23 cellular contexts compared by ENCODE assay signal in the genomic region with DNA sequence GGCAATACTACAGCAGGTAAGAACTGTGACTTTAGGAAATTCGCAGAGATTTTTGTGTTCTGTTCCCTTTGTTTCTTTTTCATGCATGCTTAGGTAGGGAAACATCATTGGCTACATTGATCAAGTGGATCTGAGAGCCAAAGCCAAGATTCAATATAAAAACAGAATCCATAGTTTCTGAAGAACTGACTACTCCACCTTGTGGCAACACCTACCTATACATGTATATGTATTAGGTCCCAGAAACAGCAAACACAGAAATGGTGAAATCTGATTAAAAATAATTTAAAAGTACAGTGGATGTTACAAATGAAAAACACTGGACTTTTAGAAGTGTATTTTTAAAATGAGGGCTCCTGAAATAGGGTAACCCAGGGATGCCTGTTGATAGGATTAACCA.
A peak's percentile ranks its signal among the peaks of the same experiment; 100 is the strongest.
DNase-seq lines count a peak whose midpoint lies in the region; ATAC-seq and TF ChIP-seq lines count a peak whose summit lies in the region.
"Had no signal": no experiment of that assay in that cellular context is flagged by ENCODE, and none has a peak within 500 bp of the region (broad histone marks: within the 10 kb centered on the region; RNA-seq: fewer than 3 reads in every experiment).

No MANE protein-coding gene starts in this region.

- H3K79me2 ChIP-seq in MM.1S (ENCODE audit: low read length) = no peaks in the 10 kb centered on the region
- no peaks in the 10 kb centered on the region for H3K79me2 ChIP-seq in neural cell (replicated peaks; ENCODE audit: insufficient read depth, low read length)

- H4K20me1 ChIP-seq in MM.1S (ENCODE audit: insufficient read depth, low read length) (no peaks in the 10 kb centered on the region), neural cell (ENCODE audit: insufficient read depth) (no peaks in the 10 kb centered on the region)
- H4K20me1 ChIP-seq: BLaER1 had no signal

- peaks cover 63% of the 10 kb centered on the region for H3K9me3 Mint-ChIP-seq in endodermal cell
- H3K9me3 Mint-ChIP-seq: activated naive CD4-positive, alpha-beta T cell treated with anti-CD3 and anti-CD28 coated beads, Interleukin-2, amount 50 U/mL, for 24 hours had no signal

- H3K27ac ChIP-seq in MM.1S (ENCODE audit: low read length) (no peak overlapping the region), endodermal cell (ENCODE audit: low read depth, low read length) (no peak overlapping the region), neural cell (ENCODE audit: low read length) (no peak overlapping the region), caudate nucleus (ENCODE audit: low read depth, low read length) (no peak overlapping the region)
- H3K27ac ChIP-seq: BLaER1, gastrocnemius medialis, vagina had no signal

- H3K36me3 Mint-ChIP-seq in endodermal cell (ENCODE audit: low read depth) = peaks cover 15% of the 10 kb centered on the region
- H3K36me3 Mint-ChIP-seq: brain had no signal

- no peaks in the 10 kb centered on the region for H3K9me2 ChIP-seq in MM.1S (replicated peaks; ENCODE audit: insufficient read depth, low read length)
- H3K9me2 ChIP-seq in neural cell (ENCODE audit: insufficient read depth, low read length) = no peaks in the 10 kb centered on the region

- no peak for ATAC-seq in GM21447 (IDR thresholded peaks at IDR 0.05; ENCODE audit: unreplicated experiment)
- ATAC-seq: activated CD4-positive, CD25-positive, alpha-beta regulatory T cell treated with anti-CD3 and anti-CD28 coated beads, Interleukin-2, amount 50 U/mL, for 24 hours; gastrocnemius medialis; GM12878 had no signal

- H3K4me3 ChIP-seq in GM12865 (ENCODE audit: low read depth, low read length) (no peak overlapping the region), MM.1S (ENCODE audit: low read length) (no peak overlapping the region), endodermal cell (ENCODE audit: low read length) (no peak overlapping the region), neural cell (ENCODE audit: low read length) (no peak overlapping the region)
- H3K4me3 ChIP-seq: BLaER1, gastrocnemius medialis, GM12878, HAP-1, vagina had no signal

- H3K4me2 ChIP-seq in MM.1S (ENCODE audit: low read depth, low read length) (no peak overlapping the region), neural cell (ENCODE audit: low read length) (no peak overlapping the region)
- H3K4me2 ChIP-seq: BLaER1 had no signal

- H3K27me3 ChIP-seq in MM.1S (replicated peaks; ENCODE audit: insufficient read depth, low read length) = no peaks in the 10 kb centered on the region
- H3K27me3 ChIP-seq in endodermal cell (ENCODE audit: control insufficient read depth, insufficient read depth, low read length, poor library complexity, severe bottlenecking) = no peaks in the 10 kb centered on the region
- H3K27me3 ChIP-seq in neural cell (ENCODE audit: insufficient read depth, low read depth, low read length) = no peaks in the 10 kb centered on the region
- H3K27me3 ChIP-seq: gastrocnemius medialis, vagina had no signal

- H3F3A ChIP-seq in MM.1S (ENCODE audit: insufficient read depth, low read length) (no peaks in the 10 kb centered on the region), neural cell (ENCODE audit: insufficient read depth, low read length, poor library complexity, severe bottlenecking) (no peaks in the 10 kb centered on the region)

- TF ChIP-seq EP300 in neural cell (conservative IDR thresholded peaks at IDR 0.05; ENCODE audit: poor library complexity, severe bottlenecking) = no peak

- no peaks in the 10 kb centered on the region for H3K27me3 Mint-ChIP-seq in endodermal cell (ENCODE audit: insufficient read depth)
- H3K27me3 Mint-ChIP-seq: activated naive CD4-positive, alpha-beta T cell treated with anti-CD3 and anti-CD28 coated beads, Interleukin-2, amount 50 U/mL, for 24 hours had no signal

- no peak for TF ChIP-seq CTCF in GM12865 (IDR thresholded peaks at IDR 0.05; ENCODE audit: insufficient read depth, low read depth, low read length, missing control alignments)
- peak; percentile 28 for TF ChIP-seq CTCF in MM.1S (IDR thresholded peaks at IDR 0.05; ENCODE audit: low read length)
- TF ChIP-seq CTCF in endodermal cell (conservative IDR thresholded peaks at IDR 0.05) = peak; percentile 67
- TF ChIP-seq CTCF in neural cell (IDR thresholded peaks at IDR 0.05; ENCODE audit: poor library complexity, severe bottlenecking) = peak; percentile 43

- no peak overlapping the region for H3K9ac ChIP-seq in MM.1S (ENCODE audit: low read length)
- no peak overlapping the region for H3K9ac ChIP-seq in endodermal cell (ENCODE audit: extremely low read depth, low read length, poor library complexity, severe bottlenecking)
- no peak overlapping the region for H3K9ac ChIP-seq in neural cell (ENCODE audit: low read length)
- H3K9ac ChIP-seq: BLaER1 had no signal

- H3K4me1 Mint-ChIP-seq in endodermal cell = no peaks in the 10 kb centered on the region
- H3K4me1 Mint-ChIP-seq: activated naive CD4-positive, alpha-beta T cell treated with anti-CD3 and anti-CD28 coated beads, Interleukin-2, amount 50 U/mL, for 24 hours; brain had no signal

- H3K4me1 ChIP-seq in MM.1S (ENCODE audit: low read length) (no peaks in the 10 kb centered on the region), endodermal cell (ENCODE audit: control insufficient read depth, insufficient read depth, low read length) (no peaks in the 10 kb centered on the region)
- H3K4me1 ChIP-seq: BLaER1, gastrocnemius medialis, HAP-1, vagina had no signal

- H2AFZ ChIP-seq in MM.1S (ENCODE audit: low read length) = no peak overlapping the region
- H2AFZ ChIP-seq in neural cell (ENCODE audit: low read depth, low read length) = no peak overlapping the region

- H3K9me3 ChIP-seq in MM.1S (replicated peaks; ENCODE audit: insufficient read depth, low read length) (no peaks in the 10 kb centered on the region), endodermal cell (ENCODE audit: control insufficient read depth, low read length) (peaks cover 43% of the 10 kb centered on the region), neural cell (ENCODE audit: low read length) (no peaks in the 10 kb centered on the region)
- H3K9me3 ChIP-seq: gastrocnemius medialis had no signal

- DNase-seq in GM12865 (ENCODE audit: low read depth) = peak; percentile 10
- DNase-seq in MM.1S = peak; percentile 23
- DNase-seq in endodermal cell = no peak
- DNase-seq in caudate nucleus (lab: John Stamatoyannopoulos, UW) = no peak
- DNase-seq in NCI-H1436 (lab: John Stamatoyannopoulos, UW) = no peak
- DNase-seq: effector memory CD4-positive, alpha-beta T cell; EL; gastrocnemius medialis; IMR-90; mesenchymal stem cell; NCI-H1694; NCI-H526 treated with DMSO at 0.1 percent for 48 hours; occipital lobe; stimulated activated naive CD4-positive, alpha-beta T cell had no signal

- peak; percentile 34 for TF ChIP-seq RAD21 in neural cell (conservative IDR thresholded peaks at IDR 0.05)

- H3K4me3 Mint-ChIP-seq in endodermal cell = no peak overlapping the region
- H3K4me3 Mint-ChIP-seq: activated naive CD4-positive, alpha-beta T cell treated with anti-CD3 and anti-CD28 coated beads, Interleukin-2, amount 50 U/mL, for 24 hours; brain had no signal

- 88% methylated on average over 1 of the region's 1 CpG; no CpG with 5 or more reads in 1 of the 2 experiments for WGBS in endodermal cell (ENCODE audit: insufficient coverage in 1 of 2, insufficient read length in 1 of 2), 2 experiments

- H3K36me3 ChIP-seq in MM.1S (replicated peaks; ENCODE audit: insufficient read depth, low read length) (no peaks in the 10 kb centered on the region), endodermal cell (ENCODE audit: control insufficient read depth, insufficient read depth, low read length) (no peaks in the 10 kb centered on the region), neural cell (ENCODE audit: insufficient read depth, low read length) (no peaks in the 10 kb centered on the region)
- H3K36me3 ChIP-seq: BLaER1, gastrocnemius medialis, HAP-1, vagina had no signal

- H3K27ac Mint-ChIP-seq in endodermal cell = no peak overlapping the region
- H3K27ac Mint-ChIP-seq: activated naive CD4-positive, alpha-beta T cell treated with anti-CD3 and anti-CD28 coated beads, Interleukin-2, amount 50 U/mL, for 24 hours; brain had no signal

TF ChIP-seq in neural cell, 6 proteins besides CTCF, POLR2A, EP300 and RAD21:
- no peak for TF ChIP-seq TAF1 (IDR thresholded peaks at IDR 0.05; ENCODE audit: low read depth)
- no peak for TF ChIP-seq POLR2AphosphoS5 (IDR thresholded peaks at IDR 0.05)
- TF ChIP-seq MXI1 (conservative IDR thresholded peaks at IDR 0.05; ENCODE audit: poor library complexity, severe bottlenecking) = no peak
- TF ChIP-seq REST (IDR thresholded peaks at IDR 0.05; ENCODE audit: borderline replicate concordance) = no peak
- TF ChIP-seq SMC3 (conservative IDR thresholded peaks at IDR 0.05; ENCODE audit: poor library complexity) = peak; percentile 43
- TF ChIP-seq EZH2 (IDR thresholded peaks at IDR 0.05; ENCODE audit: borderline replicate concordance, insufficient read depth, low read length, poor library complexity, severe bottlenecking) = no peak

Comparison
In these comparisons a context has a peak if more than half of its experiments do, and no peak if none do; other contexts are left out.
1. DNase-seq: peak in GM12865 (single experiment) and MM.1S (single experiment); none in endodermal cell (single experiment), caudate nucleus (0 of 61) and NCI-H1436 (single experiment).